In the genomic region with DNA sequence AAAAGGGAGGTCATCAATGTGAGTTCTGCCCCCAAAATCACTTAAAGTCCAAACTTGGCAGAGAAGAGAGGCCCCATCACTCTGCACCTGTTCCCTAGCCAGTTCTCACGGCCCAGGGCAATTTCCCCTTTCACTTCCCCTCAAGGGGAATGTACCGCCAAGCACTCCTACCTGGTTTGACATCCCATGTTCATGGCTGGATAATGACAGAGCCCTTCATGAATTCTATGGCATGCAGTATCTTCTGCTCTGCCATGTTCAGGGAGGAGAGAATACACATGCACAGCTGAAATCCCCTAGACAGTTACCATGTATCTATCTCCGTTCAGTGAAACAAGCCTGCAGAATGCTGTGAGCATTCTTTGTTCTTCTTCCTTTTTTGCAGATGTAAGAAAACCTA, we compare ENCODE assay signal across 9 cellular contexts.
DNase-seq lines count a peak whose midpoint lies in the region; ATAC-seq and TF ChIP-seq lines count a peak whose summit lies in the region.
"Had no signal": no experiment of that assay in that cellular context is flagged by ENCODE, and none has a peak within 500 bp of the region (broad histone marks: within the 10 kb centered on the region; RNA-seq: fewer than 3 reads in every experiment).

No MANE protein-coding gene starts in this region.

- ATAC-seq in GM18508 (IDR thresholded peaks at IDR 0.05; ENCODE audit: insufficient read depth, unreplicated experiment) (peak; percentile 21), GM21526 (IDR thresholded peaks at IDR 0.05; ENCODE audit: low FRiP score, unreplicated experiment) (peak; percentile 36), HG03135 (IDR thresholded peaks at IDR 0.05; ENCODE audit: unreplicated experiment) (peak; percentile 25)

- H3K4me1 Mint-ChIP-seq in nephron progenitor cell, result peaks cover 12% of the 10 kb centered on the region

- no peak overlapping the region for H3K27ac ChIP-seq in effector memory CD4-positive, alpha-beta T cell (ENCODE audit: insufficient read depth, low read length, poor library complexity, severe bottlenecking)
- H3K27ac ChIP-seq: left ventricle myocardium inferior had no signal

- peaks cover 3% of the 10 kb centered on the region for H3K9me3 Mint-ChIP-seq in nephron progenitor cell

- no peak overlapping the region for H3K4me3 Mint-ChIP-seq in nephron progenitor cell

- H3K27me3 Mint-ChIP-seq in nephron progenitor cell (ENCODE audit: low read depth, poor library complexity), result peaks cover 4% of the 10 kb centered on the region

- no peaks in the 10 kb centered on the region for H3K36me3 ChIP-seq in effector memory CD4-positive, alpha-beta T cell (ENCODE audit: control insufficient read depth, insufficient read depth, low read length)
- H3K36me3 ChIP-seq: left ventricle myocardium inferior had no signal

- H3K27me3 ChIP-seq in effector memory CD4-positive, alpha-beta T cell (replicated peaks; ENCODE audit: control insufficient read depth, insufficient read depth, low read length, poor library complexity, severe bottlenecking), result no peaks in the 10 kb centered on the region

- no peaks in the 10 kb centered on the region for H3K36me3 Mint-ChIP-seq in nephron progenitor cell (ENCODE audit: low read depth)

- H3K9me3 ChIP-seq in effector memory CD4-positive, alpha-beta T cell (ENCODE audit: control insufficient read depth, low read length), result no peaks in the 10 kb centered on the region
- H3K9me3 ChIP-seq: left ventricle myocardium inferior had no signal

- no peak overlapping the region for H3K4me3 ChIP-seq in effector memory CD4-positive, alpha-beta T cell (ENCODE audit: insufficient read depth, low read depth, low read length, poor library complexity, severe bottlenecking)
- H3K4me3 ChIP-seq: left ventricle myocardium inferior had no signal

- H3K4me1 ChIP-seq in effector memory CD4-positive, alpha-beta T cell (ENCODE audit: control insufficient read depth, insufficient read depth, low read length, poor library complexity, severe bottlenecking), result no peaks in the 10 kb centered on the region
- H3K4me1 ChIP-seq: left ventricle myocardium inferior had no signal

- H3K27ac Mint-ChIP-seq in nephron progenitor cell, result no peak overlapping the region

- no peak for TF ChIP-seq CTCF in nephron progenitor cell (IDR thresholded peaks at IDR 0.05)

- DNase-seq in RPMI8226, result peak; percentile 64
- no peak for DNase-seq in effector memory CD4-positive, alpha-beta T cell
- DNase-seq in GM19240 (ENCODE audit: insufficient read length, low spot score), result no peak
- DNase-seq in NCI-H1436 (lab: John Stamatoyannopoulos, UW), result no peak
- no peak for DNase-seq in nephron progenitor cell
- DNase-seq: left ventricle myocardium inferior had no signal
